ENCODE assay signal across 9 cellular contexts in the genomic region with DNA sequence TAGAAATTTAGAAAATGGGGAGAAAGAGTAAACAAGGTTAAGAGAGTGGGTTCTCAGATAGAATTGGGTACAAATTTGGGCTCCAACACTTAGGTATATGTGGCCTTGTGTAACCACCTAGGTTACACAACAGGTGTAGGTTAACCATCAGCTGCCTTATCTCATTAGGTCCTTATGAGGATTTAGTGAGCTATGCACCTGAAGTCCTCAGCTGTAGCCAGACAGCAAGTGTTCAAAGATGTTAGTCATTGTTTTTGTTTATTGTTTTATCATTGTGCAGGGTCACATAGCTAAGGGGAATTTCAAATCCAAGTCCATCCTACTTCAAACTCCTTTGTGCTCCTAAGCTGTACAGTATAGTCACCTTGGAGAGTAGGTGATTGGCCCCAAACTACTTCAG. TPM values are rescaled to one million over a fixed set of nuclear protein-coding genes. Genes with fewer than 3 reads are reported as not detected.
A peak's percentile ranks its signal among the peaks of the same experiment; 100 is the strongest.
DNase-seq lines count a peak whose midpoint lies in the region; ATAC-seq and TF ChIP-seq lines count a peak whose summit lies in the region.
"Had no signal": no experiment of that assay in that cellular context is flagged by ENCODE, and none has a peak within 500 bp of the region (broad histone marks: within the 10 kb centered on the region; RNA-seq: fewer than 3 reads in every experiment).

No MANE protein-coding gene starts in this region.

- H3K4me3 ChIP-seq in mammary epithelial cell (replicated peaks in 1 of 3; ENCODE audit: insufficient read depth in 1 of 3, low read depth in 2 of 3, low read length in 3 of 3) (no peak overlapping the region), iPS-18a (ENCODE audit: low read length) (peak overlapping the region; percentile 79), stomach smooth muscle (ENCODE audit: low read length in 2 of 2) (peak overlapping the region; percentile 86 to 87), gastroesophageal sphincter (peak overlapping the region in 1 of 2 donors; percentile 81)

- no peak overlapping the region for H3K4me2 ChIP-seq in mammary epithelial cell (ENCODE audit: insufficient read depth, low read depth, low read length)

- H3K9me3 ChIP-seq in mammary epithelial cell (replicated peaks; ENCODE audit: insufficient read depth, low read length) (no peaks in the 10 kb centered on the region), iPS-18a (ENCODE audit: control insufficient read depth, low read depth, low read length) (no peaks in the 10 kb centered on the region), stomach smooth muscle (ENCODE audit: control insufficient read depth in 2 of 2, low read length in 2 of 2) (no peaks in the 10 kb centered on the region), gastroesophageal sphincter (no peaks in the 10 kb centered on the region)

- intact Hi-C loops in MCF 10A (cut with micrococcal nuclease) (no loop called here), mammary epithelial cell (cut with micrococcal nuclease) (no loop called here)

- H3K4me3 Mint-ChIP-seq in MCF 10A (ENCODE audit: unreplicated experiment): peak overlapping the region; percentile 87

- H3K27me3 Mint-ChIP-seq in MCF 10A (ENCODE audit: insufficient read depth, unreplicated experiment): no peaks in the 10 kb centered on the region

- no peaks in the 10 kb centered on the region for H3K36me3 ChIP-seq in mammary epithelial cell (ENCODE audit: insufficient read depth, low read length)
- H3K36me3 ChIP-seq in iPS-18a (ENCODE audit: control insufficient read depth, low read depth, low read length): no peaks in the 10 kb centered on the region
- H3K36me3 ChIP-seq in stomach smooth muscle (ENCODE audit: control insufficient read depth in 2 of 2, insufficient read depth in 2 of 2, low read length in 2 of 2): no peaks in the 10 kb centered on the region
- no peaks in the 10 kb centered on the region for H3K36me3 ChIP-seq in gastroesophageal sphincter

- peak overlapping the region; percentile 84 for H3K27ac Mint-ChIP-seq in MCF 10A (ENCODE audit: low read depth, unreplicated experiment)

- CTCF ChIA-PET in MCF 10A (lab: Yijun Ruan, JAX): interaction anchor here (0.6 to 1.2 kb wide), 4 partner anchors 19 to 496 kb away, joined by 3 to 5 read pairs (median 3); no protein-coding TSS in a partner anchor
- CTCF ChIA-PET in mammary epithelial cell (lab: Charles Lee; ENCODE audit: low non-redundant PET): no interaction called here

- no TSS peak for BruUV-seq in MCF 10A (replicated peaks; lab: Mats Ljungman, UMichigan)
- no TSS peak for BruUV-seq in mammary epithelial cell (replicated peaks; lab: Mats Ljungman, UMichigan)

- DNase-seq in MCF 10A (ENCODE audit: unreplicated experiment) (no peak), mammary epithelial cell (no peak), SW480 (ENCODE audit: low spot score) (peak; percentile 12)
- no peak for DNase-seq in stimulated activated naive CD4-positive, alpha-beta T cell treated with Interleukin-2 at 50 U/mL for 16 hours (lab: John Stamatoyannopoulos, UW)
- DNase-seq: NCI-H2081 treated with DMSO at 0.1 percent for 48 hours had no signal

- peaks cover 39% of the 10 kb centered on the region for H3K4me1 Mint-ChIP-seq in MCF 10A (ENCODE audit: insufficient read depth, unreplicated experiment)

- no peak for TF ChIP-seq EP300 in gastroesophageal sphincter (IDR thresholded peaks at IDR 0.05)

- no peak overlapping the region for H3K27ac ChIP-seq in mammary epithelial cell (ENCODE audit: insufficient read depth, low read depth, low read length)
- no peak overlapping the region for H3K27ac ChIP-seq in iPS-18a (ENCODE audit: low read length)
- no peak overlapping the region for H3K27ac ChIP-seq in stomach smooth muscle (ENCODE audit: low read length)
- H3K27ac ChIP-seq in gastroesophageal sphincter: peak overlapping the region in 1 of 4 donors; percentile 88

- H3K9ac ChIP-seq in mammary epithelial cell (ENCODE audit: insufficient read depth, low read length) (no peak overlapping the region), iPS-18a (ENCODE audit: low read length) (no peak overlapping the region), stomach smooth muscle (ENCODE audit: low read length in 2 of 2) (peak overlapping the region; percentile 72 to 82)

- H3K36me3 Mint-ChIP-seq in MCF 10A (ENCODE audit: insufficient read depth, unreplicated experiment): no peaks in the 10 kb centered on the region

- H4K20me1 ChIP-seq in mammary epithelial cell (ENCODE audit: insufficient read depth, low read length): no peaks in the 10 kb centered on the region

- H3K9me3 Mint-ChIP-seq in MCF 10A (ENCODE audit: unreplicated experiment): no peaks in the 10 kb centered on the region

- H3K27me3 ChIP-seq in mammary epithelial cell (ENCODE audit: insufficient read depth, low read length): no peaks in the 10 kb centered on the region
- peaks cover 9% of the 10 kb centered on the region for H3K27me3 ChIP-seq in iPS-18a (ENCODE audit: control insufficient read depth, insufficient read depth, low read length)
- no peaks in the 10 kb centered on the region for H3K27me3 ChIP-seq in stomach smooth muscle (ENCODE audit: control insufficient read depth in 1 of 2, insufficient read depth in 2 of 2, low read length in 2 of 2)
- no peaks in the 10 kb centered on the region for H3K27me3 ChIP-seq in gastroesophageal sphincter

- TF ChIP-seq POLR2A in gastroesophageal sphincter (IDR thresholded peaks at IDR 0.05): no peak

- H3K79me2 ChIP-seq in mammary epithelial cell (ENCODE audit: insufficient read depth, low read length): peaks cover 40% of the 10 kb centered on the region

- in situ Hi-C loops in mammary epithelial cell (cut with MboI; ENCODE audit: low sequenced_read_pairs in 2 of 2): no loop called here

- ATAC-seq in GM19397 (IDR thresholded peaks at IDR 0.05; ENCODE audit: unreplicated experiment) (no peak), gastroesophageal sphincter (no peak)

- TF ChIP-seq CTCF in MCF 10A (IDR thresholded peaks at IDR 0.05; ENCODE audit: unreplicated experiment) (no peak), mammary epithelial cell (conservative IDR thresholded peaks at IDR 0.05 in 1 of 2, IDR thresholded peaks at IDR 0.05 in 1 of 2; ENCODE audit: extremely low read depth in 1 of 2, insufficient read depth in 1 of 2, low read depth in 1 of 2, low read length in 2 of 2) (no peak), gastroesophageal sphincter (IDR thresholded peaks at IDR 0.05) (no peak)

- dilution Hi-C loops in mammary epithelial cell (cut with HindIII; ENCODE audit: low sequenced_read_pairs): no loop called here

- H3K4me1 ChIP-seq in mammary epithelial cell (ENCODE audit: insufficient read depth, low read length): peaks cover 10% of the 10 kb centered on the region
- peaks cover 12% of the 10 kb centered on the region for H3K4me1 ChIP-seq in iPS-18a (ENCODE audit: control insufficient read depth, low read depth, low read length)
- H3K4me1 ChIP-seq in stomach smooth muscle (ENCODE audit: control insufficient read depth, insufficient read depth, low read length): peaks cover 20% of the 10 kb centered on the region
- peaks cover 6 to 47% (median 13%) of the 10 kb centered on the region in 3 donors for H3K4me1 ChIP-seq in gastroesophageal sphincter

- no peak overlapping the region for H2AFZ ChIP-seq in mammary epithelial cell (ENCODE audit: low read depth, low read length)

- POLR2A ChIA-PET in MCF 10A (lab: Yijun Ruan, JAX): interaction anchor here (1.4 kb wide), 1 partner anchor 9 kb away, joined by 4 read pairs; no protein-coding TSS in a partner anchor

RNA-seq across cellular contexts. Expression of gene TRIM32, which starts 1.0 kb away (rescaled TPM):
- total RNA-seq in MCF 10A (2022) (17.8 and 18.8 TPM in 2 replicates), mammary epithelial cell (10 to 100 TPM; 28.1 to 35.7 TPM), gastroesophageal sphincter (10 to 100 TPM; 18.5 to 25.7 (median 23.1) TPM)
- polyA plus RNA-seq in mammary epithelial cell: 18.6 TPM
- polyA minus RNA-seq in mammary epithelial cell: 41.2 TPM

Comparison
In these comparisons a context has a peak if more than half of its experiments do, and no peak if none do; other contexts are left out.
1. H3K4me3 ChIP-seq: peak in iPS-18a (single experiment) and stomach smooth muscle (2 of 2); none in mammary epithelial cell (0 of 3).
2. H3K9ac ChIP-seq: peak in stomach smooth muscle (2 of 2); none in mammary epithelial cell (single experiment) and iPS-18a (single experiment).